In genomic region chr11:117875397-117876048, GRCh38 we compare ENCODE assay signal across 8 cellular contexts. TPM values are rescaled to one million over a fixed set of nuclear protein-coding genes. Genes with fewer than 3 reads are reported as not detected.
A peak's percentile ranks its signal among the peaks of the same experiment; 100 is the strongest.
DNase-seq lines count a peak whose midpoint lies in the region; ATAC-seq and TF ChIP-seq lines count a peak whose summit lies in the region.

No MANE protein-coding gene starts in this region.

- TF ChIP-seq CTCF in glutamatergic neuron (IDR thresholded peaks at IDR 0.05; ENCODE audit: partially characterized antibody, unreplicated experiment), result no peak

- intact Hi-C loops in activated CD4-positive, alpha-beta memory T cell treated with anti-CD3 and anti-CD28 coated beads for 36 hours (cut with micrococcal nuclease), result no loop called here
- intact Hi-C loops in sciatic nerve (cut with DNase I), result no loop called here

- H3K9me3 Mint-ChIP-seq in activated CD4-positive, alpha-beta memory T cell treated with anti-CD3 and anti-CD28 coated beads for 36 hours, result no peaks in the 10 kb centered on the region
- H3K9me3 Mint-ChIP-seq in glutamatergic neuron (ENCODE audit: unreplicated experiment), result peaks cover 2% of the 10 kb centered on the region

- peak; percentile 43 for ATAC-seq in sciatic nerve

- POLR2A ChIA-PET in activated CD4-positive, alpha-beta memory T cell treated with anti-CD3 and anti-CD28 coated beads for 36 hours (lab: Charles Lee), result no interaction called here

- peak; percentile 28 for DNase-seq in NCI-H2171 treated with DMSO at 0.1 percent for 48 hours (lab: John Stamatoyannopoulos, UW)
- DNase-seq in NCI-H2171 (lab: John Stamatoyannopoulos, UW), result no peak
- DNase-seq in activated CD4-positive, alpha-beta memory T cell treated with anti-CD3 and anti-CD28 coated beads for 36 hours, result peak; percentile 40
- DNase-seq in glutamatergic neuron, result no peak
- no peak for DNase-seq in sciatic nerve (ENCODE audit: low spot score)
- no peak for DNase-seq in Ammon's horn (ENCODE audit: low spot score)
- no peak for DNase-seq in 8988T
- DNase-seq in HK-2 (ENCODE audit: unreplicated experiment), result no peak

- no peaks in the 10 kb centered on the region for H3K36me3 Mint-ChIP-seq in activated CD4-positive, alpha-beta memory T cell treated with anti-CD3 and anti-CD28 coated beads for 36 hours
- H3K36me3 Mint-ChIP-seq in glutamatergic neuron (ENCODE audit: unreplicated experiment), result peaks cover 5% of the 10 kb centered on the region

- H3K4me3 Mint-ChIP-seq in activated CD4-positive, alpha-beta memory T cell treated with anti-CD3 and anti-CD28 coated beads for 36 hours, result peak overlapping the region; percentile 73
- H3K4me3 Mint-ChIP-seq in glutamatergic neuron (ENCODE audit: unreplicated experiment), result peak overlapping the region; percentile 94

- H3K27ac Mint-ChIP-seq in activated CD4-positive, alpha-beta memory T cell treated with anti-CD3 and anti-CD28 coated beads for 36 hours, result no peak overlapping the region
- peak overlapping the region; percentile 78 for H3K27ac Mint-ChIP-seq in glutamatergic neuron (ENCODE audit: unreplicated experiment)

- CTCF ChIA-PET in activated CD4-positive, alpha-beta memory T cell treated with anti-CD3 and anti-CD28 coated beads for 36 hours (lab: Charles Lee), result interaction anchor here (1.4 kb wide), 1 partner anchor 71 kb away, joined by 7 read pairs; no protein-coding TSS in a partner anchor

- peaks cover 49% of the 10 kb centered on the region for H3K27me3 Mint-ChIP-seq in activated CD4-positive, alpha-beta memory T cell treated with anti-CD3 and anti-CD28 coated beads for 36 hours
- H3K27me3 Mint-ChIP-seq in glutamatergic neuron (ENCODE audit: unreplicated experiment), result peaks cover 22% of the 10 kb centered on the region

- peaks cover 21% of the 10 kb centered on the region for H3K4me1 Mint-ChIP-seq in activated CD4-positive, alpha-beta memory T cell treated with anti-CD3 and anti-CD28 coated beads for 36 hours (ENCODE audit: low read depth)
- H3K4me1 Mint-ChIP-seq in glutamatergic neuron (ENCODE audit: low read depth, unreplicated experiment), result peaks cover 16% of the 10 kb centered on the region

RNA-seq across cellular contexts. Expression of gene FXYD6, which starts 0.9 kb away (rescaled TPM):
- total RNA-seq in activated CD4-positive, alpha-beta memory T cell treated with anti-CD3 and anti-CD28 coated beads for 36 hours, result under 1 TPM; 0.26 to 0.61 TPM
- total RNA-seq in glutamatergic neuron (ENCODE audit: unreplicated experiment) (57.1 TPM), sciatic nerve (141 TPM)

RNA-seq across cellular contexts. Expression of gene FXYD2, which starts 51.0 kb away (rescaled TPM):
- total RNA-seq in activated CD4-positive, alpha-beta memory T cell treated with anti-CD3 and anti-CD28 coated beads for 36 hours, result not detected
- total RNA-seq in glutamatergic neuron (ENCODE audit: unreplicated experiment) (0.44 TPM), sciatic nerve (6.6 TPM)

RNA-seq across cellular contexts. Expression of gene TMPRSS13, which starts 53.7 kb away (rescaled TPM):
- 1 to 10 TPM; 2.0 to 2.6 TPM for total RNA-seq in activated CD4-positive, alpha-beta memory T cell treated with anti-CD3 and anti-CD28 coated beads for 36 hours
- total RNA-seq in glutamatergic neuron (ENCODE audit: unreplicated experiment) (0.32 TPM), sciatic nerve (0.58 TPM)

Comparison
In these comparisons a context has a peak if more than half of its experiments do, and no peak if none do; other contexts are left out.
1. DNase-seq: peak in NCI-H2171 treated with DMSO at 0.1 percent for 48 hours (single experiment) and activated CD4-positive, alpha-beta memory T cell treated with anti-CD3 and anti-CD28 coated beads for 36 hours (single experiment); none in NCI-H2171 (single experiment), glutamatergic neuron (single experiment), sciatic nerve (single experiment), Ammon's horn (single experiment), 8988T (single experiment) and HK-2 (single experiment).
2. RNA of gene FXYD6, which starts 0.9 kb away (total RNA-seq): 141 TPM in sciatic nerve (single experiment) and 57.1 TPM in glutamatergic neuron (single experiment); 0.26 to 0.61 TPM in activated CD4-positive, alpha-beta memory T cell treated with anti-CD3 and anti-CD28 coated beads for 36 hours; every median in the first group is over 10 times any median in the second.